In the genomic region with DNA sequence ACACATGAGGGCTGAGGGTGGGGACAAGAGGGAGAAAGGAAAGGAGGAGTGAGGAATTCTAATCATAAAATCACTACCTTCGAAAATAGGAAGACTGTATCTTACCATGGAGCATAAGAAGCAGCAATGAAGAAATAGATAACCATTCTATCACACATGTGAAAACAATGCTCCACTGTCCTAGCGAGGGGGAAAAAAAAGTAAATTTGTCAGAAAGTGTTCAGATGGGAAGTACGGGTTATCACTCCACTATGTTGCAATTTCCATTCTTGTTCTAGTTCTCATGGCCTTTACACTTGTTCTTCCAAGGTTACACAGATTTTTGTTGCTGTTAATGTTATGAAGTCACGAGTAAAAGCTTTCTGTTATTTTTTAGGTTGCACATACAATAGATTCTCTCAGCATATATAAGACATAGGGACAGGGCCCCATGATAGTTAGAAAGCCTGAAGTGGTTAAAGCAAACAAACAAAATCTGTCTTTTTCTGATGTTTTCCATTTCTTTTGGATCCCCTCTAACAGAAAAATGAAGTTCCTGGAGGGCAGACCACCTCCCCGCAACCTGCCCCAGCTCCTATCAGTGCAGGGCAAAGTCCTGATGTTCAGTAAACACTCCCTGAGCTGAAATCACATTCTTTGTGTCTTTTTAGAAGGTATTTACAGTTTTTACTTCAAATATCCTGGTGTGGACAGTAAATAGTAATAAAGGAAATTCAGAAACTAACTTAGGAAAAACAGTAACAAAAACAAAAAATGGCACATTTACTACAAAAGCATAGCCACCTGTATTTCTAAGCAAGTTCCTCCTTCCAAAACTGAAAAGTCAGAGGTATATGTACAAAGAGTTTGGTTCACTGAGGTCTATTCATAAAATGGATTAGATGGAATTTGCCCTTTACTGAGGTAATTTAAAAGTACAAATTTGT, we compare ENCODE assay signal across 27 cellular contexts. TPM values are rescaled to one million over a fixed set of nuclear protein-coding genes. Genes with fewer than 3 reads are reported as not detected.
A peak's percentile ranks its signal among the peaks of the same experiment; 100 is the strongest.
DNase-seq lines count a peak whose midpoint lies in the region; ATAC-seq, FAIRE-seq and TF ChIP-seq lines count a peak whose summit lies in the region.
"Had no signal": no experiment of that assay in that cellular context is flagged by ENCODE, and none has a peak within 500 bp of the region (broad histone marks: within the 10 kb centered on the region; RNA-seq: fewer than 3 reads in every experiment).

No MANE protein-coding gene starts in this region.

- no peak overlapping the region for H2AFZ ChIP-seq in HepG2 (ENCODE audit: low read length)
- H2AFZ ChIP-seq: GM23248, PC-9 had no signal

- WGBS in HepG2 (ENCODE audit: low lambda C conversion rate) = under 1% methylated on average over 5 of the region's 5 CpGs
- WGBS in mesendoderm (ENCODE audit: extremely low coverage, insufficient coverage, low lambda C conversion rate) = no CpG with 5 or more reads among the region's 5 CpGs

- POLR2A ChIA-PET in HepG2 (lab: Yijun Ruan, JAX) = interaction anchor here (0.7 to 9.8 kb wide), 15 partner anchors 9 to 343 kb away, joined by 3 to 127 read pairs (median 5); a partner anchor contains a TSS

- no peak overlapping the region for H2BK5ac ChIP-seq in mesendoderm (ENCODE audit: low read length)

- no peak overlapping the region for H2AK5ac ChIP-seq in mesendoderm (ENCODE audit: low read length)

- intact Hi-C loops in HepG2 (cut with micrococcal nuclease; ENCODE audit: unreplicated experiment) = loop anchor here (1.0 to 2.0 kb wide), 4 partner anchors 14 to 47 kb away; no protein-coding TSS in a partner anchor
- intact Hi-C loops in kidney (cut with DNase I) = no loop called here

- DNase-seq in H54 (ENCODE audit: insufficient read length, low spot score) = no peak
- peak; percentile 52 for DNase-seq in choroid plexus epithelial cell (ENCODE audit: low read depth)
- DNase-seq in HepG2 (ENCODE audit: low spot score) = peak; percentile 98
- no peak for DNase-seq in mesendoderm
- DNase-seq in GM13976 (ENCODE audit: low spot score) = no peak
- DNase-seq in kidney = no peak
- DNase-seq: CD4-positive, CD25-positive, alpha-beta regulatory T cell; GM23248; HFFc6; MM.1S; NCI-H1417; NCI-H1694 treated with DMSO at 0.1 percent for 48 hours; NCI-H2081 treated with DMSO at 0.1 percent for 48 hours; NCI-H2171 treated with DMSO at 0.1 percent for 48 hours; NCI-H345; NCI-H524; NCI-H774; NK-92 treated with Interleukin-12 subunit alpha and Interleukin-12 subunit beta, amount 100 ng/mL, for 24 hours; PC-9; Right ventricle myocardium superior had no signal

- TF ChIP-seq POLR2A in H54 (IDR thresholded peaks at IDR 0.05; ENCODE audit: low read depth, low read length) (no peak), HepG2 (IDR thresholded peaks at IDR 0.05; ENCODE audit: insufficient read depth in 1 of 2, low read depth in 2 of 2, low read length in 2 of 2) (no peak; a peak in 1 of 4 replicates)

- H4K5ac ChIP-seq in mesendoderm (ENCODE audit: low read length) = no peak overlapping the region

- peak; percentile 30 for FAIRE-seq in H54 (lab: Jason Lieb, UNC)
- peak; percentile 87 for FAIRE-seq in HepG2 (lab: Jason Lieb, UNC)
- no peak for FAIRE-seq in kidney (lab: Jason Lieb, UNC)
- FAIRE-seq: D721Med had no signal

- peak; percentile 11 to 93; a peak in 3 of 4 replicates for TF ChIP-seq EP300 in HepG2 (IDR thresholded peaks at IDR 0.05; ENCODE audit: low read depth in 2 of 2, low read length in 2 of 2)
- peak; percentile 68; the same call in 1 of the 2 replicates for TF ChIP-seq EP300 in HepG2 (CRISPR knock-in tag; IDR thresholded peaks at IDR 0.05; ENCODE audit: borderline replicate concordance)

- H3K9ac ChIP-seq in HepG2 (ENCODE audit: insufficient read depth, low read depth, low read length) (peak overlapping the region; percentile 68), subcutaneous abdominal adipose tissue (ENCODE audit: low read length in 5 of 5) (peak overlapping the region in 2 of 5 donors; percentile 67 to 68), mesendoderm (ENCODE audit: low read length) (no peak overlapping the region), kidney (ENCODE audit: low read length in 2 of 2) (no peak overlapping the region)
- H3K9ac ChIP-seq: BLaER1, GM23248, KMS-11 had no signal

- no peak overlapping the region for H3K18ac ChIP-seq in mesendoderm (ENCODE audit: low read length)

- H3K27ac ChIP-seq in HepG2 (ENCODE audit: extremely low read length, insufficient read depth, low read length) (peak overlapping the region; percentile 87), subcutaneous abdominal adipose tissue (ENCODE audit: low read depth, low read length) (peak overlapping the region; percentile 97), mesendoderm (ENCODE audit: low read depth, low read length) (no peak overlapping the region), kidney (ENCODE audit: low read depth in 2 of 2, low read length in 2 of 2) (no peak overlapping the region)
- H3K27ac ChIP-seq: BLaER1, GM23248, KMS-11, PC-9, SJSA1 had no signal

- BruUV-seq in HepG2 (replicated peaks; lab: Mats Ljungman, UMichigan) = TSS peak; percentile 77

- TF ChIP-seq CTCF in choroid plexus epithelial cell (conservative IDR thresholded peaks at IDR 0.05; ENCODE audit: low read depth, low read length) = no peak
- no peak for TF ChIP-seq CTCF in HepG2 (CRISPR knock-in tag; IDR thresholded peaks at IDR 0.05)
- no peak for TF ChIP-seq CTCF in GM13976 (IDR thresholded peaks at IDR 0.05; ENCODE audit: borderline replicate concordance, control extremely low read depth, extremely low read depth, insufficient read depth, missing control alignments)
- no peak for TF ChIP-seq CTCF in kidney (IDR thresholded peaks at IDR 0.05; ENCODE audit: borderline replicate concordance, extremely low read depth, insufficient read depth)

- H3K56ac ChIP-seq in mesendoderm (ENCODE audit: low read length) = no peak overlapping the region

- H3K79me2 ChIP-seq in HepG2 (ENCODE audit: insufficient read depth, low read length) (peaks cover 33% of the 10 kb centered on the region), mesendoderm (ENCODE audit: control insufficient read depth, insufficient read depth, low read length) (no peaks in the 10 kb centered on the region)

- H3K27me3 ChIP-seq in HepG2 (ENCODE audit: control insufficient read depth in 1 of 2, insufficient read depth in 2 of 2, low read length in 2 of 2) = no peaks in the 10 kb centered on the region
- H3K27me3 ChIP-seq in subcutaneous abdominal adipose tissue (ENCODE audit: control insufficient read depth in 5 of 5, insufficient read depth in 4 of 5, low read length in 5 of 5) = no peaks in the 10 kb centered on the region
- H3K27me3 ChIP-seq in mesendoderm (ENCODE audit: insufficient read depth, low read length, poor library complexity) = no peaks in the 10 kb centered on the region
- H3K27me3 ChIP-seq: BLaER1, SJSA1 had no signal

- H2BK120ac ChIP-seq in mesendoderm (ENCODE audit: low read depth, low read length) = no peak overlapping the region

- no peak overlapping the region for H3K4ac ChIP-seq in mesendoderm (ENCODE audit: low read depth, low read length)

- ATAC-seq in HepG2 (peak; percentile 91), GM19452 (IDR thresholded peaks at IDR 0.05; ENCODE audit: unreplicated experiment) (no peak)

- no peaks in the 10 kb centered on the region for H3K79me1 ChIP-seq in mesendoderm (ENCODE audit: low read length)

- no peak overlapping the region for H3K4me3 ChIP-seq in choroid plexus epithelial cell (ENCODE audit: low read depth, low read length)
- H3K4me3 ChIP-seq in HepG2 (replicated peaks in 1 of 3; ENCODE audit: insufficient read depth in 1 of 3, low read depth in 2 of 3, low read length in 3 of 3) = peak overlapping the region in 2 of 3 experiments; percentile 6 to 21; a peak in 1 of 6 replicates
- peak overlapping the region in 1 of 5 donors; percentile 20 for H3K4me3 ChIP-seq in subcutaneous abdominal adipose tissue (ENCODE audit: low read depth in 1 of 5, low read length in 5 of 5)
- H3K4me3 ChIP-seq in mesendoderm (ENCODE audit: low read length) = no peak overlapping the region
- H3K4me3 ChIP-seq in kidney (ENCODE audit: low read length in 2 of 2) = no peak overlapping the region
- H3K4me3 ChIP-seq: BLaER1, GM23248, HAP-1, PC-9, SJSA1 had no signal

- in situ Hi-C loops in HepG2 (cut with HindIII; ENCODE audit: extremely low pct_ligation_motif_present, low pct_unique_long_range_greater_than_20kb) (no loop called here), GM13976 (cut with MboI; ENCODE audit: low sequenced_read_pairs, unreplicated experiment) (no loop called here)

- H4K8ac ChIP-seq in mesendoderm (ENCODE audit: low read depth, low read length) = no peak overlapping the region

- no peak for TF ChIP-seq RAD21 in HepG2 (CRISPR knock-in tag; IDR thresholded peaks at IDR 0.05)

- H3K23ac ChIP-seq in mesendoderm (ENCODE audit: low read length) = no peak overlapping the region

- H3K4me1 ChIP-seq in HepG2 (ENCODE audit: insufficient read depth, low read length) (peaks cover 98% of the 10 kb centered on the region), subcutaneous abdominal adipose tissue (ENCODE audit: control insufficient read depth in 5 of 5, insufficient read depth in 5 of 5, low read length in 5 of 5) (peaks cover 0 to 45% (median 29%) of the 10 kb centered on the region in 5 donors), mesendoderm (ENCODE audit: control insufficient read depth, low read depth, low read length) (no peaks in the 10 kb centered on the region), kidney (ENCODE audit: control insufficient read depth in 1 of 2, insufficient read depth in 1 of 2, low read depth in 1 of 2, low read length in 2 of 2) (no peaks in the 10 kb centered on the region)
- H3K4me1 ChIP-seq: HAP-1 had no signal

- H4K20me1 ChIP-seq in HepG2 (ENCODE audit: insufficient read depth, low read length) = no peaks in the 10 kb centered on the region
- H4K20me1 ChIP-seq: BLaER1 had no signal

- H3K36me3 ChIP-seq in HepG2 (replicated peaks in 1 of 2; ENCODE audit: control insufficient read depth in 1 of 2, insufficient read depth in 2 of 2, low read length in 2 of 2) (peaks cover 33 to 71% of the 10 kb centered on the region in 2 experiments), subcutaneous abdominal adipose tissue (ENCODE audit: control insufficient read depth in 5 of 5, insufficient read depth in 5 of 5, low read length in 5 of 5) (peaks cover 60 to 84% (median 78%) of the 10 kb centered on the region in 5 donors), mesendoderm (ENCODE audit: control insufficient read depth, insufficient read depth, low read length) (peaks cover 9% of the 10 kb centered on the region), kidney (ENCODE audit: control insufficient read depth in 1 of 2, insufficient read depth in 2 of 2, low read length in 2 of 2) (peaks cover 4 to 21% of the 10 kb centered on the region in 2 donors)

- CTCF ChIA-PET in HepG2 (lab: Yijun Ruan, JAX; ENCODE audit: low intra/inter-chr PET ratio, low total read pairs) = interaction anchor here (0.8 kb wide), 1 partner anchor 25 kb away, joined by 3 read pairs; no protein-coding TSS in a partner anchor

- H3K4me2 ChIP-seq in HepG2 (ENCODE audit: low read depth, low read length) (peak overlapping the region; percentile 46), mesendoderm (ENCODE audit: low read length) (no peak overlapping the region)
- H3K4me2 ChIP-seq: BLaER1, KMS-11, PC-9 had no signal

- H2BK15ac ChIP-seq in mesendoderm (replicated peaks; ENCODE audit: low read depth) = no peak overlapping the region

- H3K9me3 ChIP-seq in HepG2 (ENCODE audit: low read length) = no peaks in the 10 kb centered on the region
- no peaks in the 10 kb centered on the region for H3K9me3 ChIP-seq in subcutaneous abdominal adipose tissue (ENCODE audit: control insufficient read depth in 5 of 5, low read length in 5 of 5)
- no peaks in the 10 kb centered on the region for H3K9me3 ChIP-seq in kidney (ENCODE audit: control insufficient read depth in 1 of 2, low read length in 2 of 2)
- H3K9me3 ChIP-seq: BLaER1, HAP-1, SJSA1 had no signal

RNA-seq across cellular contexts. Expression of a gene that starts 13.7 kb away (rescaled TPM):
- total RNA-seq in HepG2 (2016; rRNA removed; fragmentation: Illumina TruSeq; extraction: Trizol) (121 and 137 TPM in 2 replicates), kidney (9.9 TPM)
- 99.7 and 114 TPM in 2 replicates for total RNA-seq in HepG2 (2016; cell fraction: cytosol; rRNA removed; fragmentation: Illumina TruSeq; extraction: Trizol; ENCODE audit: low read depth)
- 116 and 133 TPM in 2 replicates for total RNA-seq in HepG2 (2016; cell fraction: insoluble cytoplasmic fraction; rRNA removed; fragmentation: Illumina TruSeq; extraction: Trizol)
- total RNA-seq in HepG2 (2016; cell fraction: membrane; rRNA removed; fragmentation: Illumina TruSeq; extraction: Trizol) = 235 and 252 TPM in 2 replicates
- total RNA-seq in HepG2 (2016; cell fraction: nucleus; rRNA removed; fragmentation: Illumina TruSeq; extraction: Trizol) = 88.1 and 105 TPM in 2 replicates
- polyA plus RNA-seq in HepG2 (2011; rRNA removed) (183 and 225 TPM in 2 replicates), kidney (ENCODE audit: insufficient read depth, low read depth, low replicate concordance) (6.4 TPM)
- 146 and 162 TPM in 2 replicates for polyA plus RNA-seq in HepG2 (2011; cell fraction: cytosol; rRNA removed)
- 117 and 147 TPM in 2 replicates for polyA plus RNA-seq in HepG2 (2011; cell fraction: nucleus; rRNA removed)
- 189 and 194 TPM in 2 replicates for polyA plus RNA-seq in HepG2 (2012)
- 146 and 160 TPM in 2 replicates for polyA plus RNA-seq in HepG2 (2016; cell fraction: cytosol; fragmentation: Illumina TruSeq; extraction: Trizol; ENCODE audit: low read depth)
- 156 and 164 TPM in 2 replicates for polyA plus RNA-seq in HepG2 (2016; cell fraction: insoluble cytoplasmic fraction; fragmentation: Illumina TruSeq; extraction: Trizol; ENCODE audit: low read depth)
- polyA plus RNA-seq in HepG2 (2016; cell fraction: membrane; fragmentation: Illumina TruSeq; extraction: Trizol; ENCODE audit: low read depth) = 231 and 245 TPM in 2 replicates
- polyA plus RNA-seq in HepG2 (2016; cell fraction: nucleus; fragmentation: Illumina TruSeq; extraction: Trizol; ENCODE audit: insufficient read depth, low read depth) = 151 and 156 TPM in 2 replicates
- 4.3 and 244 TPM in 2 replicates for polyA minus RNA-seq in HepG2 (2011; rRNA and poly(A)+ RNA removed; ENCODE audit: low replicate concordance)
- 111 and 112 TPM in 2 replicates for polyA minus RNA-seq in HepG2 (2011; cell fraction: cytosol; rRNA and poly(A)+ RNA removed)
- polyA minus RNA-seq in HepG2 (2011; cell fraction: nucleus; rRNA and poly(A)+ RNA removed) = 154 and 170 TPM in 2 replicates
- 22.7 TPM for polyA plus RNA-seq in mesendoderm (2013, experiment 1 of 2)
- polyA plus RNA-seq in mesendoderm (2013, experiment 2 of 2) = 22.9 TPM

Comparison
In these comparisons a context has a peak if more than half of its experiments do, and no peak if none do; other contexts are left out.
1. DNase-seq: peak in choroid plexus epithelial cell (single experiment) and HepG2 (single experiment); none in H54 (single experiment), mesendoderm (single experiment), GM13976 (single experiment) and kidney (single experiment).
2. H3K4me3 ChIP-seq: peak in HepG2 (2 of 3); none in choroid plexus epithelial cell (single experiment), mesendoderm (single experiment) and kidney (0 of 2).
3. H3K27ac ChIP-seq: peak in HepG2 (single experiment) and subcutaneous abdominal adipose tissue (single experiment); none in mesendoderm (single experiment) and kidney (0 of 2).